ENCODE assay signal across 9 cellular contexts in the genomic region with DNA sequence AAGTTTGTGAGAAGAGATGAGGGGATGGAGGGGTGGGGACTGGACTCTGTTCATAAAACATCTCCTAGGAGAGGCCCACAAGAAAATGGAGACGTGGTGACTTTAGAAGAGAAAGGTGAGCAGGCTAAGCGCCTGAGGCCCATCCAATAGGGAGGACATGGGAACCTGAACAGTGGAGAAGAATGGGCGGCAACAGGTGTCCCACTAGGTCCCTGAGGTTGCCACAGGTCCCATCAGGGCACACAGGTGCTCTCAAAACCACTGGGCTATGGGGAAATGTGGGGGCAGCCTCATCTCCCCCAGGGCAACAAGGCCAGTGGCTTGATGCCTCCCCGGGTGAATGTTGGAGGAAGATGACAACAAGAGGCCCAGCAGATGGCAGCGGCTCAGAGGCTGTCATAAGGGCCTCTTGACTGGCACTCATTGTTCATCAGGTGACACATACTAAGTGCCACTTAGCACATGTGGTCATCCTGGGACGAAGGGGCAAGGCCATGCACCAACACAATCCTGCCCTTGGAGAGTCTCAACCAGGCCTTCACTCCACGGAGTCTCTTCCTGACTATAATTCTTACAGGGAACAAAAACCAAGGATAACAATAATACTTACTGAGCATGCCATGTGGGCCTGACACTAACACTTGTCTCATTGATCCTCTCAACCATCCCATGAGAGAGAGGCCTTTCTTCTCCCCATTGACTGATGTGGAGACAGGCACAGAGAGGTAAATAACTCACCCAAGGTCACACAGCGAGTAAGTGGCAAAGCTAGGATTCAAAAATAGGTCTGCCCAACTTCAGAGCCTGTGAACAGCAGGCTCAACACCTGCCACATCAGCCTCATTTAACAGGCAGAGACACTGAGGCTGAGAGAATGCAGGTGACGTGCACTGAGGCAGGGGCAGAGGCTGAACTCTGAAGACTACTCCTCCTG. TPM values are rescaled to one million over a fixed set of nuclear protein-coding genes. Genes with fewer than 3 reads are reported as not detected.
DNase-seq lines count a peak whose midpoint lies in the region; ATAC-seq and TF ChIP-seq lines count a peak whose summit lies in the region.
"Had no signal": no experiment of that assay in that cellular context is flagged by ENCODE, and none has a peak within 500 bp of the region (broad histone marks: within the 10 kb centered on the region; RNA-seq: fewer than 3 reads in every experiment).

No MANE protein-coding gene starts in this region.

- 75 to 88% methylated on average over 9 of the region's 9 CpGs for WGBS in lung, 2 donors

- H3K36me3 ChIP-seq in lung (ENCODE audit: control insufficient read depth in 2 of 2, insufficient read depth in 2 of 2, low read length in 2 of 2): no peaks in the 10 kb centered on the region
- H3K36me3 ChIP-seq: adrenal gland had no signal

- H3K4me1 Mint-ChIP-seq in activated T-helper 17 cell treated with anti-CD3 and anti-CD28 coated beads, Interleukin-2, amount 50 U/mL, for 72 hours: no peaks in the 10 kb centered on the region

- H3K27me3 Mint-ChIP-seq in activated T-helper 17 cell treated with anti-CD3 and anti-CD28 coated beads, Interleukin-2, amount 50 U/mL, for 72 hours: peaks cover 6% of the 10 kb centered on the region

- TF ChIP-seq CTCF in NB4 (IDR thresholded peaks at IDR 0.05; ENCODE audit: low read depth, low read length): peak; percentile 2
- TF ChIP-seq CTCF in lung (IDR thresholded peaks at IDR 0.05; ENCODE audit: control extremely low read depth, extremely low read depth): no peak

- H3K9me3 ChIP-seq in lung (ENCODE audit: control insufficient read depth in 2 of 2, insufficient read depth in 1 of 2, low read length in 1 of 2): no peaks in the 10 kb centered on the region
- H3K9me3 ChIP-seq: adrenal gland had no signal

- peak overlapping the region; percentile 72 to 83 for H3K27ac ChIP-seq in lung (ENCODE audit: low read depth in 1 of 2, low read length in 1 of 2)

- ATAC-seq in activated T-helper 17 cell treated with anti-CD3 and anti-CD28 coated beads, Interleukin-2, amount 50 U/mL, for 72 hours (replicated peaks): peak; percentile 46
- ATAC-seq in lung (ENCODE audit: insufficient read depth, low FRiP score) (peak; percentile 37), GM18858 (IDR thresholded peaks at IDR 0.05; ENCODE audit: unreplicated experiment) (no peak), HG03378 (IDR thresholded peaks at IDR 0.05; ENCODE audit: unreplicated experiment) (no peak)

- no peaks in the 10 kb centered on the region for H3K27me3 ChIP-seq in lung (ENCODE audit: control insufficient read depth, insufficient read depth)
- H3K27me3 ChIP-seq: adrenal gland had no signal

- DNase-seq in COR-L47 (lab: John Stamatoyannopoulos, UW) (peak; percentile 35), NB4 (ENCODE audit: low read depth) (peak; percentile 44), lung (ENCODE audit: low spot score) (peak; percentile 74), cortex of kidney (lab: John Stamatoyannopoulos, UW) (no peak), D341Med (ENCODE audit: low spot score) (no peak)

- H3K4me3 Mint-ChIP-seq in activated T-helper 17 cell treated with anti-CD3 and anti-CD28 coated beads, Interleukin-2, amount 50 U/mL, for 72 hours: no peak overlapping the region

- no peak for TF ChIP-seq POLR2A in NB4 (IDR thresholded peaks at IDR 0.05; ENCODE audit: extremely low read depth, insufficient read length)

- no peak overlapping the region for H3K27ac Mint-ChIP-seq in activated T-helper 17 cell treated with anti-CD3 and anti-CD28 coated beads, Interleukin-2, amount 50 U/mL, for 72 hours

- H3K9me3 Mint-ChIP-seq in activated T-helper 17 cell treated with anti-CD3 and anti-CD28 coated beads, Interleukin-2, amount 50 U/mL, for 72 hours: no peaks in the 10 kb centered on the region

- no peaks in the 10 kb centered on the region for H3K36me3 Mint-ChIP-seq in activated T-helper 17 cell treated with anti-CD3 and anti-CD28 coated beads, Interleukin-2, amount 50 U/mL, for 72 hours (ENCODE audit: low read depth)

- peaks cover 31 to 52% of the 10 kb centered on the region in 2 donors for H3K4me1 ChIP-seq in lung (ENCODE audit: control insufficient read depth in 2 of 2, insufficient read depth in 2 of 2, low read length in 2 of 2)

- H3K4me3 ChIP-seq in NB4 (ENCODE audit: low read depth, low read length): no peak overlapping the region
- no peak overlapping the region for H3K4me3 ChIP-seq in lung
- H3K4me3 ChIP-seq: adrenal gland had no signal

RNA-seq across cellular contexts. Expression of gene CUEDC1, which starts 38.0 kb away (rescaled TPM):
- total RNA-seq in activated T-helper 17 cell treated with anti-CD3 and anti-CD28 coated beads, Interleukin-2, amount 50 U/mL, for 72 hours: under 1 TPM; 0.15 to 0.56 TPM
- total RNA-seq in lung: 10 to 100 TPM; 19.7 to 55.7 TPM
- 10 to 100 TPM; 22.9 to 35.5 TPM for polyA plus RNA-seq in lung

Comparison
In these comparisons a context has a peak if more than half of its experiments do, and no peak if none do; other contexts are left out.
1. DNase-seq: peak in COR-L47 (single experiment), NB4 (single experiment) and lung (single experiment); none in cortex of kidney (single experiment) and D341Med (single experiment).
2. ATAC-seq: peak in activated T-helper 17 cell treated with anti-CD3 and anti-CD28 coated beads, Interleukin-2, amount 50 U/mL, for 72 hours (single experiment) and lung (single experiment); none in GM18858 (single experiment) and HG03378 (single experiment).
3. RNA of gene CUEDC1, which starts 38.0 kb away (total RNA-seq): 19.7 to 55.7 TPM in lung; 0.15 to 0.56 TPM in activated T-helper 17 cell treated with anti-CD3 and anti-CD28 coated beads, Interleukin-2, amount 50 U/mL, for 72 hours; every median in the first group is over 10 times any median in the second.